Comparison of ENCODE assay signal across 1 cellular context in the genomic region with DNA sequence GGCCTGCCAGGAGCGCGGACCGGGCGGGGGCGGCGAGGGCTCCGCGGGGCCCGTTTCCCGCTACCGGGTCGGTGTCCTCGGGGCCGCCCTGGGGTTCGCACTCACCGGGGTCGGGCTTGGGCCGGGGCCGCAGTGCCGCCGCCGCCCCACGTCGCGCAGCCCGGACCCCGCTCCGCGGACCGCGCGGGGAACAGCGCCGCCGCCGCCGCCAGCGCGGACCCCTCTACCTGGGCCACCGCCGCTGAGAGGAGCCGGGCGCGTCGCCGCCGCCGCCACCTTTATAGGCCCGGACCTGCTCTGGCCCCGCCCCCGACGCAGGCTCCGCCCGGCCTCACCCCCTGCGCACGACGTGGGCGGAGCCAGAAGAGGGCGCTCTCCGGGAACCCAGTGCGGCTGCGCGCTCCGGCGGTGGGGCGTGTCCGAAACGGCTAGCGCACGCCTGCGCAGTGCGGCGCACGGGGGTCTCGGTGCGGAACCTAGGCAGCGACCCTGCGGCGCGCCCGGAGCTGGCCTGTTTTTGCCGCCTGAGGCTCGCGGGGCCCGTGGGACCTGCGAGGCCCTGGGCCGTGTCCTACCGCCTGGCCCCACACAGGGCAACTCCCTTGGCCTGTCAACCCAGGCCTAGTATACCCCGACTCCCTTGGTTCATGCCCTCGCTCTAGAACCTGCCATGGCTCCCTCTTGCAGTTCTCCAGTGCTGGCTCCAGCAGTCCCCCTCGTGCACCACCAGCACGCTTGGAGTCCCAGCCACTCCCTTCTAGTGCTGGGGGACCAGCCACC.
A peak's percentile ranks its signal among the peaks of the same experiment; 100 is the strongest.
TF ChIP-seq lines count a peak whose summit lies in the region.

MKNK2 (minus strand) TSS at position 254 of the 780 bp plus-strand sequence. CDS start 393 bp downstream, outside the sequence.

TF ChIP-seq in HEK293, 187 proteins besides CTCF, POLR2A, EP300 and RAD21 (continued from another document):
- no peak for TF ChIP-seq ZNF704 (tag by site-specific recombination; IDR thresholded peaks at IDR 0.05)
- no peak for TF ChIP-seq MZF1 (tag by site-specific recombination; IDR thresholded peaks at IDR 0.05; ENCODE audit: borderline replicate concordance)
- no peak for TF ChIP-seq OSR2 (tag by site-specific recombination; IDR thresholded peaks at IDR 0.05)
- no peak for TF ChIP-seq ZFP37 (tag by site-specific recombination; IDR thresholded peaks at IDR 0.05)
- TF ChIP-seq ZNF701 (tag by site-specific recombination; IDR thresholded peaks at IDR 0.05): no peak
- no peak for TF ChIP-seq HOXD13 (CRISPR knock-in tag; IDR thresholded peaks at IDR 0.05; ENCODE audit: borderline replicate concordance)
- TF ChIP-seq PBX3 (CRISPR knock-in tag; IDR thresholded peaks at IDR 0.05): 0 out of 2 replicates have a peak, but pooled peaks have one; percentile 45
- TF ChIP-seq ZNF768 (tag by site-specific recombination; IDR thresholded peaks at IDR 0.05): no peak
- peak; percentile 58; the same call in 1 of the 2 replicates for TF ChIP-seq ZNF2 (tag by site-specific recombination; IDR thresholded peaks at IDR 0.05)
- TF ChIP-seq ZNF280D (tag by site-specific recombination; IDR thresholded peaks at IDR 0.05): peak; percentile 79; the same call in 1 of the 2 replicates
- TF ChIP-seq ZNF214 (tag by site-specific recombination; IDR thresholded peaks at IDR 0.05; ENCODE audit: borderline replicate concordance): no peak
- TF ChIP-seq, protein P1, sequence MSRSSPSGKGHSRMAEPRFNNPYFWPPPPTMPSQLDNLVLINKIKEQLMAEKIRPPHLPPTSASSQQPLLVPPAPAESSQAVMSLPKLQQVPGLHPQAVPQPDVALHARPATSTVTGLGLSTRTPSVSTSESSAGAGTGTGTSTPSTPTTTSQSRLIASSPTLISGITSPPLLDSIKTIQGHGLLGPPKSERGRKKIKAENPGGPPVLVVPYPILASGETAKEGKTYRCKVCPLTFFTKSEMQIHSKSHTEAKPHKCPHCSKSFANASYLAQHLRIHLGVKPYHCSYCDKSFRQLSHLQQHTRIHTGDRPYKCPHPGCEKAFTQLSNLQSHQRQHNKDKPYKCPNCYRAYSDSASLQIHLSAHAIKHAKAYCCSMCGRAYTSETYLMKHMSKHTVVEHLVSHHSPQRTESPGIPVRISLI (tag by site-specific recombination; IDR thresholded peaks at IDR 0.05): no peak
- TF ChIP-seq, protein P2, sequence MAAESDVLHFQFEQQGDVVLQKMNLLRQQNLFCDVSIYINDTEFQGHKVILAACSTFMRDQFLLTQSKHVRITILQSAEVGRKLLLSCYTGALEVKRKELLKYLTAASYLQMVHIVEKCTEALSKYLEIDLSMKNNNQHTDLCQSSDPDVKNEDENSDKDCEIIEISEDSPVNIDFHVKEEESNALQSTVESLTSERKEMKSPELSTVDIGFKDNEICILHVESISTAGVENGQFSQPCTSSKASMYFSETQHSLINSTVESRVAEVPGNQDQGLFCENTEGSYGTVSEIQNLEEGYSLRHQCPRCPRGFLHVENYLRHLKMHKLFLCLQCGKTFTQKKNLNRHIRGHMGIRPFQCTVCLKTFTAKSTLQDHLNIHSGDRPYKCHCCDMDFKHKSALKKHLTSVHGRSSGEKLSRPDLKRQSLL (tag by site-specific recombination; IDR thresholded peaks at IDR 0.05): no peak; the same call in 1 of the 2 replicates
- no peak for TF ChIP-seq ZNF830 (tag by site-specific recombination; IDR thresholded peaks at IDR 0.05; ENCODE audit: low read depth)
- peak; percentile 34; the same call in 1 of the 2 replicates for TF ChIP-seq YY2 (tag by site-specific recombination; IDR thresholded peaks at IDR 0.05)
- no peak for TF ChIP-seq ZNF791 (tag by site-specific recombination; IDR thresholded peaks at IDR 0.05)
- TF ChIP-seq ZBTB49 (tag by site-specific recombination; IDR thresholded peaks at IDR 0.05; ENCODE audit: low read depth): no peak
- no peak for TF ChIP-seq ZNF133 (tag by site-specific recombination; IDR thresholded peaks at IDR 0.05)
- TF ChIP-seq ZNF529 (tag by site-specific recombination; IDR thresholded peaks at IDR 0.05; ENCODE audit: insufficient replicate concordance): no peak
- no peak for TF ChIP-seq ZNF571 (tag by site-specific recombination; IDR thresholded peaks at IDR 0.05)
- TF ChIP-seq KLF16 (tag by site-specific recombination; IDR thresholded peaks at IDR 0.05): peak; percentile 67
- TF ChIP-seq ZNF169 (tag by site-specific recombination; IDR thresholded peaks at IDR 0.05): no peak
- TF ChIP-seq ZNF416 (tag by site-specific recombination; IDR thresholded peaks at IDR 0.05): no peak
- peak; percentile 92 for TF ChIP-seq ZBTB7A (tag by site-specific recombination; IDR thresholded peaks at IDR 0.05; ENCODE audit: low read depth)
- no peak for TF ChIP-seq ZNF350 (tag by site-specific recombination; IDR thresholded peaks at IDR 0.05)
- no peak for TF ChIP-seq ZNF670 (tag by site-specific recombination; IDR thresholded peaks at IDR 0.05; ENCODE audit: low read depth)
- TF ChIP-seq ZEB2 (tag by site-specific recombination; IDR thresholded peaks at IDR 0.05): peak; percentile 77
- TF ChIP-seq ZNF211 (tag by site-specific recombination; IDR thresholded peaks at IDR 0.05; ENCODE audit: low read depth): no peak
- no peak for TF ChIP-seq ZNF19 (tag by site-specific recombination; IDR thresholded peaks at IDR 0.05; ENCODE audit: low read depth)
- 0 out of 2 replicates have a peak, but pooled peaks have one; percentile 26 for TF ChIP-seq OVOL3 (tag by site-specific recombination; IDR thresholded peaks at IDR 0.05)
- TF ChIP-seq GLI2 (tag by site-specific recombination; IDR thresholded peaks at IDR 0.05; ENCODE audit: borderline replicate concordance, low read depth): no peak
- no peak for TF ChIP-seq ZNF658 (tag by site-specific recombination; IDR thresholded peaks at IDR 0.05)
